ENCODE assay signal across 12 cellular contexts in the genomic region with DNA sequence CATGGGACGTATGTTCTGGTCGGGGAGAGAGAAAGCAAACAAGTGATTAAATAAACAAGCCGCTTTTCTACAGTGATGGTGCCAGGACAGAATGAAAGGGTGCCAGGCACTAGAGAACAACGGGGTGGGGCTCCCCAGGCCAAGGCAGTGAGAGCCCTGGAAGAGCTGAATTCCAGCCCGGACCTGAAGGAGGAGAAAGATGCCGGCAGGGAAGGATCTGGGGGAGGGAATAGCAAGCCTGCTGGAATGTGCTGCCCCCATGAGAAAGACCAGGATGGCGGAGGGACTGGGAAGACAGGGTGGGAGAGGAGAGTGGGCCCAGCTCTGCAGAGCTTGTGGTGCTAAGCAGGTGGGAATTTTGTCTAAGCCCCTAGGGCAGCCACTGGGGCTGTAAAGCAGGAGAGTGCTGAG. TPM values are rescaled to one million over a fixed set of nuclear protein-coding genes. Genes with fewer than 3 reads are reported as not detected.
DNase-seq lines count a peak whose midpoint lies in the region; ATAC-seq and TF ChIP-seq lines count a peak whose summit lies in the region.
"Had no signal": no experiment of that assay in that cellular context is flagged by ENCODE, and none has a peak within 500 bp of the region (broad histone marks: within the 10 kb centered on the region; RNA-seq: fewer than 3 reads in every experiment).

No MANE protein-coding gene starts in this region.

- no peak for TF ChIP-seq EP300 in stomach (IDR thresholded peaks at IDR 0.05)

- TF ChIP-seq CTCF in HEK293 (tag by site-specific recombination; IDR thresholded peaks at IDR 0.05) (no peak), breast epithelium (IDR thresholded peaks at IDR 0.05) (no peak), right lobe of liver (IDR thresholded peaks at IDR 0.05) (no peak), stomach (IDR thresholded peaks at IDR 0.05) (no peak)

- H3K4me3 ChIP-seq in HEK293 (ENCODE audit: low read depth, low read length): no peak overlapping the region
- H3K4me3 ChIP-seq in breast epithelium: no peak overlapping the region
- no peak overlapping the region for H3K4me3 ChIP-seq in right lobe of liver
- no peak overlapping the region for H3K4me3 ChIP-seq in stomach

- H3K36me3 ChIP-seq in HEK293 (ENCODE audit: control insufficient read depth in 2 of 2, insufficient read depth in 1 of 2, low read length in 2 of 2): peaks cover 0 to 21% of the 10 kb centered on the region in 2 experiments; a peak in 1 of 3 replicates
- no peaks in the 10 kb centered on the region for H3K36me3 ChIP-seq in breast epithelium
- no peaks in the 10 kb centered on the region for H3K36me3 ChIP-seq in right lobe of liver
- H3K36me3 ChIP-seq in stomach: peaks cover 0 to 9% (median 0%) of the 10 kb centered on the region in 4 donors

- H3K27ac ChIP-seq in HEK293 (ENCODE audit: extremely low read depth, low read depth, low read length) (no peak overlapping the region), breast epithelium (peak overlapping the region; percentile 69 to 92), right lobe of liver (peak overlapping the region in 2 of 3 donors; percentile 37 to 69), stomach (peak overlapping the region; percentile 37 to 79 (median 76))

- H3K4me1 ChIP-seq in HEK293 (ENCODE audit: control insufficient read depth, insufficient read depth, low read length): no peaks in the 10 kb centered on the region
- peaks cover 11 to 20% of the 10 kb centered on the region in 2 donors for H3K4me1 ChIP-seq in breast epithelium
- peaks cover 0 to 7% (median 0%) of the 10 kb centered on the region in 4 donors for H3K4me1 ChIP-seq in right lobe of liver
- H3K4me1 ChIP-seq in stomach: peaks cover 24 to 56% (median 37%) of the 10 kb centered on the region in 4 donors

- TF ChIP-seq POLR2A in breast epithelium (IDR thresholded peaks at IDR 0.05) (no peak), right lobe of liver (IDR thresholded peaks at IDR 0.05) (no peak), stomach (IDR thresholded peaks at IDR 0.05) (no peak)

- H3K9me3 ChIP-seq in HEK293 (ENCODE audit: control insufficient read depth, insufficient read depth, low read depth, low read length): no peaks in the 10 kb centered on the region
- no peaks in the 10 kb centered on the region for H3K9me3 ChIP-seq in breast epithelium
- H3K9me3 ChIP-seq in right lobe of liver: no peaks in the 10 kb centered on the region
- H3K9me3 ChIP-seq in stomach: no peaks in the 10 kb centered on the region

- H3K27me3 ChIP-seq in breast epithelium (no peaks in the 10 kb centered on the region), right lobe of liver (no peaks in the 10 kb centered on the region), stomach (no peaks in the 10 kb centered on the region)

- ATAC-seq in right lobe of liver (peak; percentile 15 to 58 (median 42)), HG03045 (IDR thresholded peaks at IDR 0.05; ENCODE audit: unreplicated experiment) (no peak)

- intact Hi-C loops in breast epithelium (cut with DNase I; ENCODE audit: low total_unique reads): no loop called here
- intact Hi-C loops in right lobe of liver (cut with DNase I): no loop called here
- intact Hi-C loops in stomach (cut with DNase I; ENCODE audit: low total_unique reads): no loop called here

- CTCF ChIA-PET in HEK293 (lab: Yijun Ruan, JAX): interaction anchor here (1.0 to 5.6 kb wide), 3 partner anchors 11 to 178 kb away, joined by 4 to 30 read pairs (median 15); no protein-coding TSS in a partner anchor

- 31% methylated on average over 6 of the region's 7 CpGs for WGBS in right lobe of liver (ENCODE audit: insufficient coverage, low coverage, low lambda C conversion rate, missing lambda C conversion rate)
- 13 to 26% (median 22%) methylated on average over 7 of the region's 7 CpGs for WGBS in stomach, 5 donors

- no peak for DNase-seq in breast epithelium (ENCODE audit: low spot score in 2 of 2)
- DNase-seq in right lobe of liver: no peak
- peak; percentile 72 for DNase-seq in stomach
- no peak for DNase-seq in D341Med (ENCODE audit: low spot score)
- DNase-seq in SHP77 treated with DMSO at 0.1 percent for 48 hours (lab: John Stamatoyannopoulos, UW): no peak
- no peak for DNase-seq in HUDEP-2 (lab: John Stamatoyannopoulos, UW; ENCODE audit: unreplicated experiment in 76 of 76)
- DNase-seq: activated T-cell treated with anti-CD3 and anti-CD28 coated beads, Interleukin-2, amount 50 U/mL, for 24 hours; naive B cell; NCI-H1930; T-helper 2 cell had no signal

- POLR2A ChIA-PET in HEK293 (lab: Yijun Ruan, JAX): interaction anchor here (0.7 kb wide), 1 partner anchor 223 kb away, joined by 5 read pairs; no protein-coding TSS in a partner anchor

TF ChIP-seq in HEK293, 187 proteins besides CTCF, POLR2A, EP300 and RAD21:
- TF ChIP-seq ZNF18 (tag by site-specific recombination; IDR thresholded peaks at IDR 0.05): no peak
- peak; percentile 41 for TF ChIP-seq ZFHX2 (tag by site-specific recombination; conservative IDR thresholded peaks at IDR 0.05)
- no peak for TF ChIP-seq ZBTB17 (tag by site-specific recombination; IDR thresholded peaks at IDR 0.05)
- TF ChIP-seq ZNF600 (tag by site-specific recombination; IDR thresholded peaks at IDR 0.05): peak; percentile 63; the same call in 1 of the 2 replicates
- TF ChIP-seq EGR2 (tag by site-specific recombination; IDR thresholded peaks at IDR 0.05; ENCODE audit: low read depth): peak; percentile 59

RNA-seq across cellular contexts. Expression of gene SNAI1, which starts 7.5 kb away (rescaled TPM):
- total RNA-seq in breast epithelium (1 to 10 TPM in 2 of 3 donors, under 1 TPM in 1; 0.80 to 5.0 (median 4.3) TPM), right lobe of liver (1 to 10 TPM in 4 of 6 experiments, under 1 TPM in 2; 0.73 to 1.9 (median 1.1) TPM), stomach (1 to 10 TPM in 2 of 5 donors, under 1 TPM in 1, not detected in 2; 0.37 to 7.1 (median 3.2) TPM)
- 1 to 10 TPM in 2 of 3 donors, under 1 TPM in 1; 0.61 to 3.5 (median 2.2) TPM for polyA plus RNA-seq in stomach

RNA-seq across cellular contexts. Expression of gene RNF114, which starts 54.1 kb away (rescaled TPM):
- 100 to 1,000 TPM; 224 TPM for total RNA-seq in breast epithelium
- total RNA-seq in right lobe of liver: 100 to 1,000 TPM in 1 of 6 experiments, 10 to 100 TPM in 5; 38.6 to 113 (median 44.9) TPM
- 100 to 1,000 TPM in 3 of 5 donors, 10 to 100 TPM in 2; 29.5 to 317 (median 138) TPM for total RNA-seq in stomach
- 10 to 100 TPM; 32.8 to 57.0 (median 41.7) TPM for polyA plus RNA-seq in stomach
